21 cellular contexts compared by ENCODE assay signal in the genomic region with DNA sequence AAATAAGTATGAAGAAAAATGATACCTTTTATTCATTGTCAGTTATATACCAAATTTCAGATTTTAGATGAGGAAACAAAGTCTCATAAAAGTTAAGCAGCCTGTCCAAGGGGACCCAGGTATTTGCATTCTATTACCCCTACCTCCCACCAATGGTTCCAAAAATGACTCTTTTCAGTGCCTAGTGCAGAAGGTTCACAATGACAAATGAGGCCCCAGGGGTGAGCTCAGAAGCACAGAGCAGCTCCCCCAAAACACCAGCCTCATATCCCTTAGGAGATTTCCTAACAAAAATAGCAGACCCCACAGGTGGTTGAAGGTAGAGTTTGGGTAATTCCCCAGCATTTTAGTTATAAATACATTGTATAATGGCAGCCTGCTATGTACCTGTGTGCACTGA.
A peak's percentile ranks its signal among the peaks of the same experiment; 100 is the strongest.
DNase-seq lines count a peak whose midpoint lies in the region; ATAC-seq lines count a peak whose summit lies in the region.
"Had no signal": no experiment of that assay in that cellular context is flagged by ENCODE, and none has a peak within 500 bp of the region (broad histone marks: within the 10 kb centered on the region; RNA-seq: fewer than 3 reads in every experiment).

No MANE protein-coding gene starts in this region.

- DNase-seq in mesendoderm, result no peak
- DNase-seq in NCI-H2081 treated with DMSO at 0.1 percent for 48 hours (lab: John Stamatoyannopoulos, UW), result no peak
- no peak for DNase-seq in activated CD8-positive, alpha-beta memory T cell treated with anti-CD3 and anti-CD28 coated beads, Interleukin-2, amount 10 ng/mL, durations not matched to agents 7 days and 5 days
- DNase-seq: CD4-positive, CD25-positive, alpha-beta regulatory T cell; DMS79; IMR-90; NCI-H1105; NCI-H146; NCI-H2029; NCI-H226; NCI-H524; NCI-H774; NK-92 treated with Interleukin-12 subunit alpha and Interleukin-12 subunit beta, amount 100 ng/mL, for 24 hours had no signal

- H3K9me3 Mint-ChIP-seq in activated CD8-positive, alpha-beta memory T cell treated with anti-CD3 and anti-CD28 coated beads, Interleukin-2, amount 10 ng/mL, durations not matched to agents 7 days and 5 days (ENCODE audit: low read depth), result no peaks in the 10 kb centered on the region
- H3K9me3 Mint-ChIP-seq: T-helper 2 cell treated with Interferon-gamma antibody and Interleukin-4, amounts not matched to agents 5 μg/mL and 100 μg/mL, for 36 hours had no signal

- H3K27me3 ChIP-seq in mesendoderm (ENCODE audit: insufficient read depth, low read length, poor library complexity), result no peaks in the 10 kb centered on the region

- H3K4ac ChIP-seq in mesendoderm (ENCODE audit: low read depth, low read length), result no peak overlapping the region

- peaks cover 14% of the 10 kb centered on the region for H3K27me3 Mint-ChIP-seq in activated CD8-positive, alpha-beta memory T cell treated with anti-CD3 and anti-CD28 coated beads, Interleukin-2, amount 10 ng/mL, durations not matched to agents 7 days and 5 days
- H3K27me3 Mint-ChIP-seq: CD4-positive, CD25-positive, alpha-beta regulatory T cell had no signal

- no peaks in the 10 kb centered on the region for H3K79me1 ChIP-seq in mesendoderm (ENCODE audit: low read length)

- no peak overlapping the region for H3K4me2 ChIP-seq in mesendoderm (ENCODE audit: low read length)
- H3K4me2 ChIP-seq: KMS-11 had no signal

- H4K8ac ChIP-seq in mesendoderm (ENCODE audit: low read depth, low read length), result peak overlapping the region; percentile 86

- no peak overlapping the region for H3K4me3 Mint-ChIP-seq in activated CD8-positive, alpha-beta memory T cell treated with anti-CD3 and anti-CD28 coated beads, Interleukin-2, amount 10 ng/mL, durations not matched to agents 7 days and 5 days
- H3K4me3 Mint-ChIP-seq: CD4-positive, CD25-positive, alpha-beta regulatory T cell; T-helper 2 cell treated with Interferon-gamma antibody and Interleukin-4, amounts not matched to agents 5 μg/mL and 100 μg/mL, for 36 hours had no signal

- H3K4me1 ChIP-seq in mesendoderm (ENCODE audit: control insufficient read depth, low read depth, low read length), result no peaks in the 10 kb centered on the region

- H3K79me2 ChIP-seq in mesendoderm (ENCODE audit: control insufficient read depth, insufficient read depth, low read length), result no peaks in the 10 kb centered on the region

- no peak overlapping the region for H2BK5ac ChIP-seq in mesendoderm (ENCODE audit: low read length)

- no peak overlapping the region for H3K27ac Mint-ChIP-seq in activated CD8-positive, alpha-beta memory T cell treated with anti-CD3 and anti-CD28 coated beads, Interleukin-2, amount 10 ng/mL, durations not matched to agents 7 days and 5 days
- H3K27ac Mint-ChIP-seq: CD4-positive, CD25-positive, alpha-beta regulatory T cell; T-helper 2 cell treated with Interferon-gamma antibody and Interleukin-4, amounts not matched to agents 5 μg/mL and 100 μg/mL, for 36 hours had no signal

- no peaks in the 10 kb centered on the region for H3K36me3 ChIP-seq in mesendoderm (ENCODE audit: control insufficient read depth, insufficient read depth, low read length)

- no peak overlapping the region for H3K27ac ChIP-seq in mesendoderm (ENCODE audit: low read depth, low read length)
- H3K27ac ChIP-seq: KMS-11 had no signal

- no peak overlapping the region for H4K5ac ChIP-seq in mesendoderm (ENCODE audit: low read length)

- H3K4me1 Mint-ChIP-seq in activated CD8-positive, alpha-beta memory T cell treated with anti-CD3 and anti-CD28 coated beads, Interleukin-2, amount 10 ng/mL, durations not matched to agents 7 days and 5 days, result no peaks in the 10 kb centered on the region

- CTCF ChIA-PET in activated CD8-positive, alpha-beta memory T cell treated with anti-CD3 and anti-CD28 coated beads, Interleukin-2, amount 10 ng/mL, durations not matched to agents 7 days and 5 days (lab: Charles Lee), result interaction anchor here (2.0 kb wide), 1 partner anchor 31 kb away, joined by 6 read pairs; no protein-coding TSS in a partner anchor

- H2AK5ac ChIP-seq in mesendoderm (ENCODE audit: low read length), result no peak overlapping the region

- ATAC-seq in GM18868 (IDR thresholded peaks at IDR 0.05; ENCODE audit: unreplicated experiment), result peak; percentile 55
- ATAC-seq in HG02798 (IDR thresholded peaks at IDR 0.05; ENCODE audit: poor library complexity, unreplicated experiment), result peak; percentile 41
- ATAC-seq in HG03442 (IDR thresholded peaks at IDR 0.05; ENCODE audit: unreplicated experiment), result peak; percentile 67
- ATAC-seq in HG03432 (IDR thresholded peaks at IDR 0.05; ENCODE audit: unreplicated experiment), result no peak
- ATAC-seq in activated CD8-positive, alpha-beta memory T cell treated with anti-CD3 and anti-CD28 coated beads, Interleukin-2, amount 10 ng/mL, durations not matched to agents 7 days and 5 days, result no peak
- ATAC-seq: Panc1, SK-N-SH treated with all-trans-retinoic acid at 6 μM for 48 hours had no signal

- no peak overlapping the region for H3K23ac ChIP-seq in mesendoderm (ENCODE audit: low read length)

- no peak overlapping the region for H3K56ac ChIP-seq in mesendoderm (ENCODE audit: low read length)

- H3K18ac ChIP-seq in mesendoderm (ENCODE audit: low read length), result no peak overlapping the region

- no peak overlapping the region for H2BK120ac ChIP-seq in mesendoderm (ENCODE audit: low read depth, low read length)

- H3K36me3 Mint-ChIP-seq in activated CD8-positive, alpha-beta memory T cell treated with anti-CD3 and anti-CD28 coated beads, Interleukin-2, amount 10 ng/mL, durations not matched to agents 7 days and 5 days, result no peaks in the 10 kb centered on the region

- H3K9ac ChIP-seq in mesendoderm (ENCODE audit: low read length), result no peak overlapping the region
- H3K9ac ChIP-seq: KMS-11 had no signal

- H2BK15ac ChIP-seq in mesendoderm (replicated peaks; ENCODE audit: low read depth), result no peak overlapping the region

- H3K4me3 ChIP-seq in mesendoderm (ENCODE audit: low read length), result no peak overlapping the region

Comparison
In these comparisons a context has a peak if more than half of its experiments do, and no peak if none do; other contexts are left out.
1. ATAC-seq: peak in GM18868 (single experiment), HG02798 (single experiment) and HG03442 (single experiment); none in HG03432 (single experiment) and activated CD8-positive, alpha-beta memory T cell treated with anti-CD3 and anti-CD28 coated beads, Interleukin-2, amount 10 ng/mL, durations not matched to agents 7 days and 5 days (single experiment).